In genomic region chr17:64145751-64146417, GRCh38 we compare ENCODE assay signal across 8 cellular contexts. TPM values are rescaled to one million over a fixed set of nuclear protein-coding genes. Genes with fewer than 3 reads are reported as not detected.
DNase-seq lines count a peak whose midpoint lies in the region; ATAC-seq and TF ChIP-seq lines count a peak whose summit lies in the region.

No MANE protein-coding gene starts in this region.

- H3K79me2 ChIP-seq in OCI-LY1 (ENCODE audit: insufficient read depth, low read length) = no peaks in the 10 kb centered on the region

- no peak overlapping the region; the same call in 1 of the 2 replicates for H2AFZ ChIP-seq in OCI-LY1 (ENCODE audit: low read length)

- H3F3A ChIP-seq in OCI-LY1 (ENCODE audit: insufficient read depth, low read length) = no peaks in the 10 kb centered on the region

- DNase-seq in DMS114 treated with DMSO at 0.1 percent for 48 hours (lab: John Stamatoyannopoulos, UW; ENCODE audit: unreplicated experiment) (peak; percentile 97), HuH-7 (ENCODE audit: low spot score) (peak; percentile 89), activated T-cell treated with anti-CD3 and anti-CD28 coated beads for 1 hour (ENCODE audit: low read depth) (peak; percentile 91), epithelial cell of proximal tubule (ENCODE audit: low read depth) (peak; percentile 99)
- peak; percentile 82 to 88 for DNase-seq in stimulated activated CD8-positive, alpha-beta memory T cell treated with anti-CD3 and anti-CD28 coated beads, Interleukin-2, amount 100 ng/mL, for 48 hours (ENCODE audit: low read depth in 2 of 2)

- peak; percentile 95 for ATAC-seq in GM21528 (IDR thresholded peaks at IDR 0.05; ENCODE audit: low FRiP score, unreplicated experiment)

- H3K4me3 ChIP-seq in OCI-LY1 (ENCODE audit: low read depth, low read length, poor library complexity, severe bottlenecking) = peak overlapping the region; percentile 97
- peak overlapping the region; percentile 68 for H3K4me3 ChIP-seq in epithelial cell of proximal tubule (ENCODE audit: low read depth, low read length)
- H3K4me3 ChIP-seq in mononuclear cell (ENCODE audit: low read length) = peak overlapping the region; percentile 93

- H3K27me3 ChIP-seq in OCI-LY1 (ENCODE audit: insufficient read depth, low read length) = no peaks in the 10 kb centered on the region
- H3K27me3 ChIP-seq in mononuclear cell (ENCODE audit: insufficient read depth, low read length) = no peaks in the 10 kb centered on the region

- peak overlapping the region; percentile 99 for H3K9ac ChIP-seq in OCI-LY1 (ENCODE audit: low read length)

- H3K9me3 ChIP-seq in OCI-LY1 (ENCODE audit: low read length) (no peaks in the 10 kb centered on the region), mononuclear cell (ENCODE audit: low read depth, low read length) (no peaks in the 10 kb centered on the region)

- no peaks in the 10 kb centered on the region for H3K9me2 ChIP-seq in OCI-LY1 (ENCODE audit: low read depth, low read length)

- peaks cover 22% of the 10 kb centered on the region for H3K4me1 ChIP-seq in OCI-LY1 (ENCODE audit: insufficient read depth, low read length, severe bottlenecking)
- H3K4me1 ChIP-seq in mononuclear cell (ENCODE audit: insufficient read depth, low read length) = peaks cover 27% of the 10 kb centered on the region

- peak overlapping the region; percentile 91 for H3K27ac ChIP-seq in OCI-LY1 (ENCODE audit: low read depth, low read length, poor library complexity, severe bottlenecking)

- peak overlapping the region; percentile 89 for H3K4me2 ChIP-seq in OCI-LY1 (ENCODE audit: low read length)

- no peaks in the 10 kb centered on the region for H4K20me1 ChIP-seq in OCI-LY1 (ENCODE audit: insufficient read depth, low read length)

- peaks cover 20% of the 10 kb centered on the region for H3K36me3 ChIP-seq in OCI-LY1 (ENCODE audit: insufficient read depth, low read length)

- TF ChIP-seq CTCF in OCI-LY1 (IDR thresholded peaks at IDR 0.05; ENCODE audit: low read length) = no peak
- no peak for TF ChIP-seq CTCF in epithelial cell of proximal tubule (conservative IDR thresholded peaks at IDR 0.05; ENCODE audit: low read depth, low read length)

RNA-seq across cellular contexts. Expression of gene ERN1, which starts 15.9 kb away (rescaled TPM):
- total RNA-seq in epithelial cell of proximal tubule = 2.1 and 6.3 TPM in 2 replicates
- total RNA-seq in mononuclear cell = 62.8 TPM

Comparison
In these comparisons a context has a peak if more than half of its experiments do, and no peak if none do; other contexts are left out.
1. Peak in every context shown above with its lines: DNase-seq, ATAC-seq, H3K4me3 ChIP-seq and H3K27ac ChIP-seq.